Comparison of ENCODE assay signal across 32 cellular contexts in genomic region chr18:10744653-10745052, GRCh38.
"Had no signal": no experiment of that assay in that cellular context is flagged by ENCODE, and none has a peak within 500 bp of the region (broad histone marks: within the 10 kb centered on the region; RNA-seq: fewer than 3 reads in every experiment).

No MANE protein-coding gene starts in this region.

- H3K4me3 Mint-ChIP-seq: T-cell had no signal

- H3K36me3 Mint-ChIP-seq: T-cell had no signal

- H3K27ac ChIP-seq: PC-9, RWPE1, SJCRH30, SK-N-MC had no signal

- H3K27ac Mint-ChIP-seq: T-cell had no signal

- ATAC-seq: Panc1, Right ventricle myocardium inferior, SK-N-SH treated with all-trans-retinoic acid at 6 μM for 48 hours, T-cell had no signal

- H3K36me3 ChIP-seq: SJCRH30 had no signal

- DNase-seq: Kasumi-1, KG1, MG63, NCI-H1048, NCI-H1092 treated with DMSO at 0.1 percent for 48 hours, NCI-H1105 treated with DMSO at 0.1 percent for 48 hours, NCI-H1417, NCI-H1436, NCI-H146, NCI-H1694, NCI-H187, NCI-H1930, NCI-H2029 treated with DMSO at 0.1 percent for 48 hours, NCI-H2081 treated with DMSO at 0.1 percent for 48 hours, NCI-H2107, NCI-H226, NCI-H446 treated with DMSO at 0.1 percent for 48 hours, NCI-H510A, NCI-H526, NCI-H69, NCI-H748 treated with DMSO at 0.1 percent for 48 hours, NCI-H82, PC-9, SHP77, SIG-M5, SJCRH30, T-cell had no signal

- H3K9me3 Mint-ChIP-seq: T-cell had no signal

- H3K27me3 ChIP-seq: MG63, SJCRH30 had no signal

- H3K27me3 Mint-ChIP-seq: T-cell had no signal

- H3K9me3 ChIP-seq: MG63, SJCRH30 had no signal

- H2AFZ ChIP-seq: PC-9 had no signal

- H3K4me3 ChIP-seq: MG63, PC-9, SJCRH30, SK-N-MC had no signal
